ENCODE assay signal across 2 cellular contexts in the genomic region with DNA sequence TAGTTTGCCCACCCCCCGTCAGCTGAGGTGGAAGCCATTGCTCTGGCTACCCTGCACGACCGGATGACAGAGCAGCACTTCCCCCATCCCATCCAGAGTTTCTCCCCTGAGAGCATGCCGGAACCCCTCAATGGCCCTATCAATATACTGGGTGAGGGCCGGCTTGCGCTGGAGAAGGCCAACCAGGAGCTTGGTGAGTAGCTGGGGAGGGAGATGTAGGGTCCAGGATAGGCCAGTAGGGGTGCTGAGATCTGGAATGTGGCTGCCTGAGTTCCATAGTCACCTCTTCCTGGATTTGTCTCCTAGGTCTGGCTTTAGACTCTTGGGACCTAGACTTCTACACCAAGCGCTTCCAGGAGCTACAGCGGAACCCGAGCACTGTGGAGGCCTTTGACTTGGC.
TF ChIP-seq lines count a peak whose summit lies in the region.

No MANE protein-coding gene starts in this region.

TF ChIP-seq in SK-N-SH treated with all-trans-retinoic acid at 6 μM for 48 hours, 23 proteins besides CTCF, POLR2A, EP300 and RAD21:
- TF ChIP-seq, protein P1, sequence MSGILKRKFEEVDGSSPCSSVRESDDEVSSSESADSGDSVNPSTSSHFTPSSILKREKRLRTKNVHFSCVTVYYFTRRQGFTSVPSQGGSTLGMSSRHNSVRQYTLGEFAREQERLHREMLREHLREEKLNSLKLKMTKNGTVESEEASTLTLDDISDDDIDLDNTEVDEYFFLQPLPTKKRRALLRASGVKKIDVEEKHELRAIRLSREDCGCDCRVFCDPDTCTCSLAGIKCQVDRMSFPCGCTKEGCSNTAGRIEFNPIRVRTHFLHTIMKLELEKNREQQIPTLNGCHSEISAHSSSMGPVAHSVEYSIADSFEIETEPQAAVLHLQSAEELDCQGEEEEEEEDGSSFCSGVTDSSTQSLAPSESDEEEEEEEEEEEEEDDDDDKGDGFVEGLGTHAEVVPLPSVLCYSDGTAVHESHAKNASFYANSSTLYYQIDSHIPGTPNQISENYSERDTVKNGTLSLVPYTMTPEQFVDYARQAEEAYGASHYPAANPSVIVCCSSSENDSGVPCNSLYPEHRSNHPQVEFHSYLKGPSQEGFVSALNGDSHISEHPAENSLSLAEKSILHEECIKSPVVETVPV (CRISPR knock-in tag; IDR thresholded peaks at IDR 0.05), result no peak
- TF ChIP-seq PATZ1 (CRISPR knock-in tag; IDR thresholded peaks at IDR 0.05; ENCODE audit: borderline replicate concordance) (no peak), ZFP3 (CRISPR knock-in tag; IDR thresholded peaks at IDR 0.05) (no peak), TCF4 (CRISPR knock-in tag; IDR thresholded peaks at IDR 0.05; ENCODE audit: borderline replicate concordance) (no peak), ZNF565 (CRISPR knock-in tag; conservative IDR thresholded peaks at IDR 0.05; ENCODE audit: low read depth) (no peak), PPARA (CRISPR knock-in tag; IDR thresholded peaks at IDR 0.05; ENCODE audit: borderline replicate concordance) (no peak), TSHZ2 (CRISPR knock-in tag; IDR thresholded peaks at IDR 0.05) (no peak), GLIS3 (CRISPR knock-in tag; IDR thresholded peaks at IDR 0.05) (no peak)

TF ChIP-seq in SK-N-SH, 30 proteins besides CTCF, POLR2A, EP300 and RAD21:
- TF ChIP-seq, protein P2, sequence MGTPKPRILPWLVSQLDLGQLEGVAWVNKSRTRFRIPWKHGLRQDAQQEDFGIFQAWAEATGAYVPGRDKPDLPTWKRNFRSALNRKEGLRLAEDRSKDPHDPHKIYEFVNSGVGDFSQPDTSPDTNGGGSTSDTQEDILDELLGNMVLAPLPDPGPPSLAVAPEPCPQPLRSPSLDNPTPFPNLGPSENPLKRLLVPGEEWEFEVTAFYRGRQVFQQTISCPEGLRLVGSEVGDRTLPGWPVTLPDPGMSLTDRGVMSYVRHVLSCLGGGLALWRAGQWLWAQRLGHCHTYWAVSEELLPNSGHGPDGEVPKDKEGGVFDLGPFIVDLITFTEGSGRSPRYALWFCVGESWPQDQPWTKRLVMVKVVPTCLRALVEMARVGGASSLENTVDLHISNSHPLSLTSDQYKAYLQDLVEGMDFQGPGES (IDR thresholded peaks at IDR 0.05; ENCODE audit: low read depth, low read length), result no peak
- TF ChIP-seq, protein P3, sequence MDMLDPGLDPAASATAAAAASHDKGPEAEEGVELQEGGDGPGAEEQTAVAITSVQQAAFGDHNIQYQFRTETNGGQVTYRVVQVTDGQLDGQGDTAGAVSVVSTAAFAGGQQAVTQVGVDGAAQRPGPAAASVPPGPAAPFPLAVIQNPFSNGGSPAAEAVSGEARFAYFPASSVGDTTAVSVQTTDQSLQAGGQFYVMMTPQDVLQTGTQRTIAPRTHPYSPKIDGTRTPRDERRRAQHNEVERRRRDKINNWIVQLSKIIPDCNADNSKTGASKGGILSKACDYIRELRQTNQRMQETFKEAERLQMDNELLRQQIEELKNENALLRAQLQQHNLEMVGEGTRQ (IDR thresholded peaks at IDR 0.05; ENCODE audit: borderline replicate concordance, low read depth, low read length), result no peak
- TF ChIP-seq POLR2AphosphoS5 (IDR thresholded peaks at IDR 0.05; ENCODE audit: low read depth, low read length) (no peak), EZH2phosphoT487 (IDR thresholded peaks at IDR 0.05; ENCODE audit: borderline replicate concordance, low read depth) (no peak), SMC3 (IDR thresholded peaks at IDR 0.05; ENCODE audit: low read depth, low read length) (no peak), TAF1 (IDR thresholded peaks at IDR 0.05; ENCODE audit: borderline replicate concordance, low read depth, low read length) (no peak)
- TF ChIP-seq, protein P4, sequence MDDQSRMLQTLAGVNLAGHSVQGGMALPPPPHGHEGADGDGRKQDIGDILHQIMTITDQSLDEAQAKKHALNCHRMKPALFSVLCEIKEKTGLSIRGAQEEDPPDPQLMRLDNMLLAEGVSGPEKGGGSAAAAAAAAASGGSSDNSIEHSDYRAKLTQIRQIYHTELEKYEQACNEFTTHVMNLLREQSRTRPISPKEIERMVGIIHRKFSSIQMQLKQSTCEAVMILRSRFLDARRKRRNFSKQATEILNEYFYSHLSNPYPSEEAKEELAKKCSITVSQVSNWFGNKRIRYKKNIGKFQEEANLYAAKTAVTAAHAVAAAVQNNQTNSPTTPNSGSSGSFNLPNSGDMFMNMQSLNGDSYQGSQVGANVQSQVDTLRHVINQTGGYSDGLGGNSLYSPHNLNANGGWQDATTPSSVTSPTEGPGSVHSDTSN (IDR thresholded peaks at IDR 0.05), result no peak
